Comparison of ENCODE assay signal across 8 cellular contexts in the genomic region with DNA sequence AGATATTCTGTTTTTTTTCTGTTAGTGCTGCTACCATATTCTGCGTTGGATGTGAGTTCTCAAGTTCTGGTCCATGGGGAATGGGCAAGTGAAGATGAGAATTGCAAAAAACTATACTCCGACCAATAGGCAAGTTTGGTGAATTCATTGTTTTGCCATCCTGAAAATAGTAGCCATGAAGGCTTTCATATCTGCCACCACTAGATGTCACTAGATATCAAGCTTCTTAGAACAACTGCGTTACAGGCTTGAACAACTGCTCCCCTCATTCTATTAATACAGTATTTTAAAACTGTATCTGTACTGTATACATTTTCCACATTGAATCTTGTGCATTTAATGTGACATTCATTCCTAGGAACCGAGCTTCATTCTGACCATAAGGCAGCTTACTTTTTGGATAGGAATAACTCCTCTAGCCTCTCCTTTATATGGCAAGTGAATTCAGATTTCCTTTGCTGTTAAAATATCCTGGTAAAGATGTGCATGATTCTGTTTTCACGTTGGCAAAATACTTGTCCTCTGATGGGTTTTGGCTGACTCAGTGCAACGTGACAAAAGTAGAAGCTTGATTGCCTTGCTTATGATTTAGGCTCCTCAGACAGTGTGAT.
DNase-seq lines count a peak whose midpoint lies in the region; ATAC-seq and TF ChIP-seq lines count a peak whose summit lies in the region.

No MANE protein-coding gene starts in this region.

- peak; percentile 89 for TF ChIP-seq CTCF in fibroblast of pulmonary artery (IDR thresholded peaks at IDR 0.05; ENCODE audit: low read length, missing control alignments)
- peak; percentile 17 for TF ChIP-seq CTCF in neutrophil (IDR thresholded peaks at IDR 0.05)

- CTCF ChIA-PET in activated naive CD4-positive, alpha-beta T cell treated with anti-CD3 and anti-CD28 coated beads for 36 hours (lab: Charles Lee): interaction anchor here (0.6 to 4.7 kb wide), 27 partner anchors 9 to 899 kb away, joined by 3 to 73 read pairs (median 3); no protein-coding TSS in a partner anchor
- CTCF ChIA-PET in T-cell (lab: Charles Lee): interaction anchor here (0.6 to 2.8 kb wide), 14 partner anchors 9 to 1339 kb away, joined by 3 to 12 read pairs (median 3); no protein-coding TSS in a partner anchor

- no peaks in the 10 kb centered on the region for H3K4me1 Mint-ChIP-seq in activated naive CD4-positive, alpha-beta T cell treated with anti-CD3 and anti-CD28 coated beads for 36 hours (ENCODE audit: low read depth)
- peaks cover 5 to 6% (median 5%) of the 10 kb centered on the region in 3 donors for H3K4me1 Mint-ChIP-seq in T-cell

- peak; percentile 50 to 55 for ATAC-seq in activated naive CD4-positive, alpha-beta T cell treated with anti-CD3 and anti-CD28 coated beads, Interleukin-2, amount 50 U/mL, for 72 hours
- ATAC-seq in HG02588 (IDR thresholded peaks at IDR 0.05; ENCODE audit: unreplicated experiment) (peak; percentile 50), T-cell (replicated peaks in 1 of 4) (peak; percentile 44 to 58 (median 48))

- H3K27me3 Mint-ChIP-seq in activated naive CD4-positive, alpha-beta T cell treated with anti-CD3 and anti-CD28 coated beads for 36 hours (ENCODE audit: low read depth): peaks cover 8% of the 10 kb centered on the region
- peaks cover 14 to 19% of the 10 kb centered on the region in 2 donors for H3K27me3 Mint-ChIP-seq in T-cell

- DNase-seq in activated naive CD4-positive, alpha-beta T cell treated with anti-CD3 and anti-CD28 coated beads, Interleukin-2, amount 50 U/mL, for 72 hours (ENCODE audit: low spot score in 2 of 2): peak in 1 of 2 donors; percentile 18
- DNase-seq in activated naive CD4-positive, alpha-beta T cell treated with anti-CD3 and anti-CD28 coated beads for 36 hours: no peak
- DNase-seq in NCI-H146 (lab: John Stamatoyannopoulos, UW) (peak; percentile 73), T-cell (peak in 1 of 34 experiments; percentile 14), fibroblast of pulmonary artery (ENCODE audit: low read depth) (peak; percentile 87)
- no peak for DNase-seq in effector memory CD4-positive, alpha-beta T cell

- H3K27me3 ChIP-seq in neutrophil: peaks cover 10% of the 10 kb centered on the region
- no peaks in the 10 kb centered on the region for H3K27me3 ChIP-seq in effector memory CD4-positive, alpha-beta T cell (replicated peaks; ENCODE audit: control insufficient read depth, insufficient read depth, low read length, poor library complexity, severe bottlenecking)

- intact Hi-C loops in activated naive CD4-positive, alpha-beta T cell treated with anti-CD3 and anti-CD28 coated beads for 36 hours (cut with micrococcal nuclease): loop anchor here (1.0 to 5.0 kb wide), 9 partner anchors 69 to 902 kb away; a partner anchor contains a TSS

- H3K4me3 ChIP-seq in fibroblast of pulmonary artery (replicated peaks; ENCODE audit: low read depth, low read length): no peak overlapping the region
- H3K4me3 ChIP-seq in neutrophil (ENCODE audit: low read depth in 1 of 2, low read length in 1 of 2): no peak overlapping the region
- H3K4me3 ChIP-seq in effector memory CD4-positive, alpha-beta T cell (ENCODE audit: insufficient read depth, low read depth, low read length, poor library complexity, severe bottlenecking): no peak overlapping the region

- no peaks in the 10 kb centered on the region for H3K9me3 ChIP-seq in neutrophil
- no peaks in the 10 kb centered on the region for H3K9me3 ChIP-seq in effector memory CD4-positive, alpha-beta T cell (ENCODE audit: control insufficient read depth, low read length)

- no peaks in the 10 kb centered on the region for H3K4me1 ChIP-seq in neutrophil (ENCODE audit: control insufficient read depth in 1 of 2, insufficient read depth in 1 of 2, low read depth in 1 of 2, low read length in 1 of 2)
- no peaks in the 10 kb centered on the region for H3K4me1 ChIP-seq in effector memory CD4-positive, alpha-beta T cell (ENCODE audit: control insufficient read depth, insufficient read depth, low read length, poor library complexity, severe bottlenecking)

- H3K27ac ChIP-seq in neutrophil: no peak overlapping the region
- no peak overlapping the region for H3K27ac ChIP-seq in effector memory CD4-positive, alpha-beta T cell (ENCODE audit: insufficient read depth, low read length, poor library complexity, severe bottlenecking)

- H3K9me3 Mint-ChIP-seq in activated naive CD4-positive, alpha-beta T cell treated with anti-CD3 and anti-CD28 coated beads, Interleukin-2, amount 50 U/mL, for 72 hours: no peaks in the 10 kb centered on the region
- no peaks in the 10 kb centered on the region for H3K9me3 Mint-ChIP-seq in activated naive CD4-positive, alpha-beta T cell treated with anti-CD3 and anti-CD28 coated beads for 36 hours
- no peaks in the 10 kb centered on the region for H3K9me3 Mint-ChIP-seq in T-cell

- H3K27ac Mint-ChIP-seq in activated naive CD4-positive, alpha-beta T cell treated with anti-CD3 and anti-CD28 coated beads, Interleukin-2, amount 50 U/mL, for 72 hours: no peak overlapping the region
- no peak overlapping the region for H3K27ac Mint-ChIP-seq in activated naive CD4-positive, alpha-beta T cell treated with anti-CD3 and anti-CD28 coated beads for 36 hours
- no peak overlapping the region for H3K27ac Mint-ChIP-seq in T-cell

- no peaks in the 10 kb centered on the region for H3K36me3 Mint-ChIP-seq in activated naive CD4-positive, alpha-beta T cell treated with anti-CD3 and anti-CD28 coated beads, Interleukin-2, amount 50 U/mL, for 72 hours
- H3K36me3 Mint-ChIP-seq in activated naive CD4-positive, alpha-beta T cell treated with anti-CD3 and anti-CD28 coated beads for 36 hours (ENCODE audit: low read depth): no peaks in the 10 kb centered on the region
- H3K36me3 Mint-ChIP-seq in T-cell: no peaks in the 10 kb centered on the region

- no peak overlapping the region for H3K4me3 Mint-ChIP-seq in activated naive CD4-positive, alpha-beta T cell treated with anti-CD3 and anti-CD28 coated beads for 36 hours
- no peak overlapping the region for H3K4me3 Mint-ChIP-seq in T-cell

- no peaks in the 10 kb centered on the region for H3K36me3 ChIP-seq in neutrophil
- H3K36me3 ChIP-seq in effector memory CD4-positive, alpha-beta T cell (ENCODE audit: control insufficient read depth, insufficient read depth, low read length): no peaks in the 10 kb centered on the region

- POLR2A ChIA-PET in T-cell (lab: Charles Lee): interaction anchor here in 1 of 2 donors (0.5 kb wide), 1 partner anchor 900 kb away, joined by 4 read pairs; no protein-coding TSS in a partner anchor

Comparison
In these comparisons a context has a peak if more than half of its experiments do, and no peak if none do; other contexts are left out.
1. DNase-seq: peak in NCI-H146 (single experiment) and fibroblast of pulmonary artery (single experiment); none in activated naive CD4-positive, alpha-beta T cell treated with anti-CD3 and anti-CD28 coated beads for 36 hours (single experiment) and effector memory CD4-positive, alpha-beta T cell (0 of 3).
2. Peak in every context shown above with its lines, with median percentiles within 50 percentile points of each other: ATAC-seq.